In genomic region chr17:1029196-1029911, GRCh38 we compare ENCODE assay signal across 13 cellular contexts. TPM values are rescaled to one million over a fixed set of nuclear protein-coding genes. Genes with fewer than 3 reads are reported as not detected.
DNase-seq lines count a peak whose midpoint lies in the region; ATAC-seq and TF ChIP-seq lines count a peak whose summit lies in the region.
"Had no signal": no experiment of that assay in that cellular context is flagged by ENCODE, and none has a peak within 500 bp of the region (broad histone marks: within the 10 kb centered on the region; RNA-seq: fewer than 3 reads in every experiment).

No MANE protein-coding gene starts in this region.

- no peak for TF ChIP-seq POLR2A in upper lobe of left lung (IDR thresholded peaks at IDR 0.05)

- TF ChIP-seq CTCF in lower lobe of right lung (IDR thresholded peaks at IDR 0.05) (no peak), upper lobe of left lung (IDR thresholded peaks at IDR 0.05) (no peak), Caco-2 (IDR thresholded peaks at IDR 0.05; ENCODE audit: insufficient read depth in 1 of 2, low read depth in 1 of 2, low read length in 1 of 2, severe bottlenecking in 1 of 2, unreplicated experiment in 1 of 2) (no peak)

- H3K36me3 Mint-ChIP-seq in Caco-2 (ENCODE audit: insufficient read depth, unreplicated experiment): peaks cover 15% of the 10 kb centered on the region

- H3K4me3 ChIP-seq in duodenal mucosa (ENCODE audit: low read depth in 1 of 2, low read length in 2 of 2): no peak overlapping the region
- peak overlapping the region; percentile 44 for H3K4me3 ChIP-seq in lower lobe of right lung
- H3K4me3 ChIP-seq in upper lobe of left lung: peak overlapping the region in 2 of 4 donors; percentile 40 to 48
- no peak overlapping the region for H3K4me3 ChIP-seq in Caco-2 (ENCODE audit: low read depth, low read length)
- H3K4me3 ChIP-seq: cardiac muscle cell had no signal

- H3K27ac ChIP-seq in duodenal mucosa (ENCODE audit: low read depth, low read length) (peak overlapping the region; percentile 54), lower lobe of right lung (peak overlapping the region; percentile 68), upper lobe of left lung (peak overlapping the region in 3 of 4 donors; percentile 67 to 78 (median 70))
- H3K27ac ChIP-seq: cardiac muscle cell had no signal

- BruUV-seq in Caco-2 (replicated peaks; lab: Mats Ljungman, UMichigan): no TSS peak

- no peaks in the 10 kb centered on the region for H3K27me3 ChIP-seq in duodenal mucosa (ENCODE audit: control insufficient read depth in 1 of 2, insufficient read depth in 2 of 2, low read length in 2 of 2)
- H3K27me3 ChIP-seq in lower lobe of right lung (ENCODE audit: low read depth): no peaks in the 10 kb centered on the region
- no peaks in the 10 kb centered on the region for H3K27me3 ChIP-seq in upper lobe of left lung
- H3K27me3 ChIP-seq in Caco-2 (replicated peaks; ENCODE audit: control insufficient read depth, insufficient read depth, low read length): no peaks in the 10 kb centered on the region
- H3K27me3 ChIP-seq: Peyer's patch had no signal

- H3K9me3 Mint-ChIP-seq in Caco-2 (ENCODE audit: unreplicated experiment): no peaks in the 10 kb centered on the region

- H3K4me1 ChIP-seq in duodenal mucosa (ENCODE audit: control insufficient read depth in 1 of 2, insufficient read depth in 2 of 2, low read length in 2 of 2) (no peaks in the 10 kb centered on the region), lower lobe of right lung (peaks cover 9% of the 10 kb centered on the region), upper lobe of left lung (peaks cover 11 to 30% (median 13%) of the 10 kb centered on the region in 4 donors), Caco-2 (no peaks in the 10 kb centered on the region)

- CTCF ChIA-PET in Caco-2 (lab: Charles Lee): no interaction called here

- no peak overlapping the region for H3K27ac Mint-ChIP-seq in Caco-2 (ENCODE audit: unreplicated experiment)

- no peak for ATAC-seq in lower lobe of right lung
- no peak for ATAC-seq in upper lobe of left lung (ENCODE audit: low FRiP score in 2 of 2)
- no peak for ATAC-seq in GM21786 (IDR thresholded peaks at IDR 0.05; ENCODE audit: unreplicated experiment)
- ATAC-seq in HG02588 (IDR thresholded peaks at IDR 0.05; ENCODE audit: unreplicated experiment): no peak

- intact Hi-C loops in lower lobe of right lung (cut with DNase I) (no loop called here), Caco-2 (cut with micrococcal nuclease; ENCODE audit: unreplicated experiment) (no loop called here)

- no peaks in the 10 kb centered on the region for H3K27me3 Mint-ChIP-seq in Caco-2 (ENCODE audit: insufficient read depth, unreplicated experiment)

- no peak overlapping the region for H3K4me3 Mint-ChIP-seq in Caco-2 (ENCODE audit: unreplicated experiment)

- DNase-seq in NCI-H82 (lab: John Stamatoyannopoulos, UW) (peak; percentile 84), lower lobe of right lung (no peak), upper lobe of left lung (no peak), mesenteric fat pad (ENCODE audit: low spot score) (no peak), Caco-2 (no peak)
- DNase-seq: activated CD4-positive, alpha-beta T cell treated with anti-CD3 and anti-CD28 coated beads, Interleukin-2, amount 50 U/mL, for 4 hours; GDM1; NCI-H1048; Peyer's patch had no signal

- H3K4me1 Mint-ChIP-seq in Caco-2 (ENCODE audit: low read depth, unreplicated experiment): no peaks in the 10 kb centered on the region

- peaks cover 12 to 58% of the 10 kb centered on the region in 2 donors for H3K36me3 ChIP-seq in duodenal mucosa (ENCODE audit: control insufficient read depth in 1 of 2, insufficient read depth in 2 of 2, low read length in 2 of 2)
- peaks cover 43% of the 10 kb centered on the region for H3K36me3 ChIP-seq in lower lobe of right lung
- peaks cover 0 to 39% (median 24%) of the 10 kb centered on the region in 4 donors for H3K36me3 ChIP-seq in upper lobe of left lung
- H3K36me3 ChIP-seq in Caco-2 (ENCODE audit: control insufficient read depth, insufficient read depth, low read length): no peaks in the 10 kb centered on the region
- H3K36me3 ChIP-seq: cardiac muscle cell had no signal

- no peak overlapping the region for H3K9ac ChIP-seq in duodenal mucosa (ENCODE audit: low read depth in 1 of 2, low read length in 2 of 2)

- H3K9me3 ChIP-seq in duodenal mucosa (ENCODE audit: control insufficient read depth in 1 of 2, low read length in 2 of 2) (no peaks in the 10 kb centered on the region), lower lobe of right lung (no peaks in the 10 kb centered on the region), upper lobe of left lung (no peaks in the 10 kb centered on the region), Caco-2 (no peaks in the 10 kb centered on the region)
- H3K9me3 ChIP-seq: Peyer's patch had no signal

- POLR2A ChIA-PET in Caco-2 (lab: Charles Lee): no interaction called here

- no peak for TF ChIP-seq EP300 in upper lobe of left lung (IDR thresholded peaks at IDR 0.05)

- WGBS in upper lobe of left lung, 2 donors: 84 to 87% methylated on average over 23 to 28 of the region's 28 CpGs

RNA-seq across cellular contexts. Expression of gene TIMM22, which starts 32.4 kb away (rescaled TPM):
- 9.1 TPM for total RNA-seq in lower lobe of right lung
- total RNA-seq in upper lobe of left lung: 10 to 100 TPM in 2 of 6 donors, 1 to 10 TPM in 4; 6.3 to 13.5 (median 8.9) TPM
- total RNA-seq in mesenteric fat pad: 11.3 TPM
- 20.1 and 20.6 TPM in 2 replicates for total RNA-seq in Caco-2 (2022)

RNA-seq across cellular contexts. Expression of gene NXN, which starts 49.8 kb away (rescaled TPM):
- total RNA-seq in lower lobe of right lung (42.6 TPM), upper lobe of left lung (10 to 100 TPM; 32.4 to 63.1 (median 52.2) TPM), mesenteric fat pad (20.7 TPM), Caco-2 (2022) (68.4 and 76.7 TPM in 2 replicates)
